ENCODE assay signal across 9 cellular contexts in genomic region chr2:47043891-47044239, GRCh38.
DNase-seq lines count a peak whose midpoint lies in the region; TF ChIP-seq lines count a peak whose summit lies in the region.
"Had no signal": no experiment of that assay in that cellular context is flagged by ENCODE, and none has a peak within 500 bp of the region (broad histone marks: within the 10 kb centered on the region; RNA-seq: fewer than 3 reads in every experiment).

No MANE protein-coding gene starts in this region.

- H3K36me3 Mint-ChIP-seq in Caco-2 (ENCODE audit: insufficient read depth, unreplicated experiment) = peaks cover 45% of the 10 kb centered on the region

- BruUV-seq in Caco-2 (replicated peaks; lab: Mats Ljungman, UMichigan) = no TSS peak

- DNase-seq in Caco-2 (peak; percentile 53 to 71), RWPE1 (ENCODE audit: low spot score) (peak; percentile 19), fibroblast of lung (ENCODE audit: low read depth in 2 of 2) (no peak), anterior cingulate cortex (lab: John Stamatoyannopoulos, UW) (no peak), SHP77 treated with DMSO at 0.1 percent for 48 hours (lab: John Stamatoyannopoulos, UW) (no peak), NCI-H2107 (lab: John Stamatoyannopoulos, UW) (no peak)
- DNase-seq in stimulated activated naive CD4-positive, alpha-beta T cell treated with Interleukin-2 at 50 U/mL for 16 hours (lab: John Stamatoyannopoulos, UW) = no peak
- DNase-seq: activated T-cell treated with anti-CD3 and anti-CD28 coated beads, Interleukin-2, amount 50 U/mL, for 48 hours had no signal

- peaks cover 4% of the 10 kb centered on the region for H3K79me2 ChIP-seq in fibroblast of lung (ENCODE audit: control insufficient read depth, insufficient read depth, low read length)

- H3K4me1 Mint-ChIP-seq in Caco-2 (ENCODE audit: low read depth, unreplicated experiment) = peaks cover 52% of the 10 kb centered on the region

- H3K4me3 ChIP-seq in Caco-2 (ENCODE audit: low read depth, low read length) (no peak overlapping the region), fibroblast of lung (replicated peaks in 1 of 4; ENCODE audit: control extremely low read depth in 1 of 4, insufficient read depth in 1 of 4, low read depth in 3 of 4, low read length in 4 of 4) (no peak overlapping the region), skeletal muscle satellite cell (ENCODE audit: low read length) (peak overlapping the region; percentile 6)

- peak overlapping the region; percentile 34 for H3K9ac ChIP-seq in fibroblast of lung (ENCODE audit: insufficient read depth, low read length)
- peak overlapping the region; percentile 80 for H3K9ac ChIP-seq in skeletal muscle satellite cell (ENCODE audit: low read depth, low read length)

- H3K9me3 Mint-ChIP-seq in Caco-2 (ENCODE audit: unreplicated experiment) = no peaks in the 10 kb centered on the region

- H3K4me1 ChIP-seq in Caco-2 (peaks cover 54% of the 10 kb centered on the region), fibroblast of lung (ENCODE audit: control insufficient read depth, extremely low read depth, insufficient read depth, low read length) (peaks cover 53% of the 10 kb centered on the region), skeletal muscle satellite cell (ENCODE audit: control insufficient read depth, insufficient read depth, low read length) (peaks cover 54% of the 10 kb centered on the region)

- H3K27ac Mint-ChIP-seq in Caco-2 (ENCODE audit: unreplicated experiment) = peak overlapping the region; percentile 95

- H3K27ac ChIP-seq in RWPE1 (peak overlapping the region; percentile 97), fibroblast of lung (ENCODE audit: insufficient read depth, low read length) (peak overlapping the region; percentile 91)

- POLR2A ChIA-PET in Caco-2 (lab: Charles Lee) = interaction anchor here (0.8 kb wide), 1 partner anchor 14 kb away, joined by 4 read pairs; no protein-coding TSS in a partner anchor
- POLR2A ChIA-PET in RWPE1 (lab: Yijun Ruan, JAX; ENCODE audit: low non-redundant PET) = no interaction called here

- intact Hi-C loops in Caco-2 (cut with micrococcal nuclease; ENCODE audit: unreplicated experiment) = loop anchor here (1.0 kb wide), 1 partner anchor 11 kb away; no protein-coding TSS in a partner anchor

- peaks cover 1% of the 10 kb centered on the region; the same call in 1 of the 2 replicates for H3K36me3 ChIP-seq in Caco-2 (ENCODE audit: control insufficient read depth, insufficient read depth, low read length)
- H3K36me3 ChIP-seq in fibroblast of lung (ENCODE audit: control insufficient read depth, insufficient read depth, low read length) = peaks cover 26% of the 10 kb centered on the region
- H3K36me3 ChIP-seq in skeletal muscle satellite cell (ENCODE audit: insufficient read depth, low read length) = peaks cover 36% of the 10 kb centered on the region

- H2AFZ ChIP-seq in fibroblast of lung (ENCODE audit: low read length) = no peak overlapping the region

- TF ChIP-seq CTCF in Caco-2 (IDR thresholded peaks at IDR 0.05; ENCODE audit: insufficient read depth in 1 of 2, low read depth in 1 of 2, low read length in 1 of 2, severe bottlenecking in 1 of 2, unreplicated experiment in 1 of 2) (no peak), RWPE1 (conservative IDR thresholded peaks at IDR 0.05; ENCODE audit: low read depth) (no peak), fibroblast of lung (conservative IDR thresholded peaks at IDR 0.05 in 1 of 2, IDR thresholded peaks at IDR 0.05 in 1 of 2; ENCODE audit: low read depth in 1 of 2, low read length in 2 of 2) (no peak)

- no peaks in the 10 kb centered on the region for H4K20me1 ChIP-seq in fibroblast of lung (ENCODE audit: control insufficient read depth, extremely low read depth, insufficient read depth, low read length)

- H3K27me3 ChIP-seq in Caco-2 (replicated peaks; ENCODE audit: control insufficient read depth, insufficient read depth, low read length) (no peaks in the 10 kb centered on the region), fibroblast of lung (ENCODE audit: control insufficient read depth, insufficient read depth, low read length) (no peaks in the 10 kb centered on the region), skeletal muscle satellite cell (ENCODE audit: control insufficient read depth, insufficient read depth, low read length) (no peaks in the 10 kb centered on the region)

- CTCF ChIA-PET in Caco-2 (lab: Charles Lee) = interaction anchor here (1.2 to 1.8 kb wide), 4 partner anchors 12 to 278 kb away, joined by 3 to 6 read pairs (median 5); no protein-coding TSS in a partner anchor
- CTCF ChIA-PET in RWPE1 (lab: Yijun Ruan, JAX) = no interaction called here

- H3K27me3 Mint-ChIP-seq in Caco-2 (ENCODE audit: insufficient read depth, unreplicated experiment) = no peaks in the 10 kb centered on the region

- H3K4me2 ChIP-seq in fibroblast of lung (ENCODE audit: extremely low read depth, insufficient read depth, low read length) (peak overlapping the region; percentile 36), skeletal muscle satellite cell (ENCODE audit: low read length) (peak overlapping the region; percentile 77)

- H3K9me3 ChIP-seq in Caco-2 = no peaks in the 10 kb centered on the region
- H3K9me3 ChIP-seq in fibroblast of lung (ENCODE audit: control insufficient read depth, insufficient read depth, low read depth, low read length) = no peaks in the 10 kb centered on the region
- no peaks in the 10 kb centered on the region for H3K9me3 ChIP-seq in skeletal muscle satellite cell (replicated peaks; ENCODE audit: low read length)

- peak overlapping the region; percentile 2 for H3K4me3 Mint-ChIP-seq in Caco-2 (ENCODE audit: unreplicated experiment)

Comparison
In these comparisons a context has a peak if more than half of its experiments do, and no peak if none do; other contexts are left out.
1. DNase-seq: peak in Caco-2 (2 of 2) and RWPE1 (single experiment); none in fibroblast of lung (0 of 2), stimulated activated naive CD4-positive, alpha-beta T cell treated with Interleukin-2 at 50 U/mL for 16 hours (single experiment), anterior cingulate cortex (0 of 58), SHP77 treated with DMSO at 0.1 percent for 48 hours (single experiment) and NCI-H2107 (single experiment).